ENCODE assay signal across 1 cellular context in genomic region chr1:47688631-47689296, GRCh38.
TF ChIP-seq lines count a peak whose summit lies in the region.

No MANE protein-coding gene starts in this region.

TF ChIP-seq in SK-N-SH, 30 proteins besides CTCF, POLR2A, EP300 and RAD21:
- TF ChIP-seq MXI1 (IDR thresholded peaks at IDR 0.05; ENCODE audit: low read depth, low read length) (no peak), TAF1 (IDR thresholded peaks at IDR 0.05; ENCODE audit: borderline replicate concordance, low read depth, low read length) (no peak), FOSL2 (IDR thresholded peaks at IDR 0.05; ENCODE audit: borderline replicate concordance, low read depth) (no peak), TEAD4 (IDR thresholded peaks at IDR 0.05; ENCODE audit: borderline replicate concordance, insufficient read depth) (no peak), FOXM1 (IDR thresholded peaks at IDR 0.05; ENCODE audit: low read depth) (no peak), NFIC (IDR thresholded peaks at IDR 0.05; ENCODE audit: borderline replicate concordance) (no peak), YY1 (IDR thresholded peaks at IDR 0.05; ENCODE audit: low read depth) (no peak), MEF2A (IDR thresholded peaks at IDR 0.05; ENCODE audit: borderline replicate concordance, low read depth) (no peak), GABPA (IDR thresholded peaks at IDR 0.05; ENCODE audit: low read depth) (no peak), SIN3A (IDR thresholded peaks at IDR 0.05; ENCODE audit: borderline replicate concordance, low read depth, low read length) (no peak), RFX5 (IDR thresholded peaks at IDR 0.05; ENCODE audit: low read length) (no peak), RCOR1 (IDR thresholded peaks at IDR 0.05; ENCODE audit: low read length) (no peak), REST (IDR thresholded peaks at IDR 0.05; ENCODE audit: low read depth, low read length) (no peak), IRF3 (IDR thresholded peaks at IDR 0.05; ENCODE audit: low read depth, low read length) (no peak), MAX (IDR thresholded peaks at IDR 0.05; ENCODE audit: low read depth) (no peak)
TF ChIP-seq in SK-N-SH: peak in this region for 0.
